Comparison of ENCODE assay signal across 18 cellular contexts in the genomic region with DNA sequence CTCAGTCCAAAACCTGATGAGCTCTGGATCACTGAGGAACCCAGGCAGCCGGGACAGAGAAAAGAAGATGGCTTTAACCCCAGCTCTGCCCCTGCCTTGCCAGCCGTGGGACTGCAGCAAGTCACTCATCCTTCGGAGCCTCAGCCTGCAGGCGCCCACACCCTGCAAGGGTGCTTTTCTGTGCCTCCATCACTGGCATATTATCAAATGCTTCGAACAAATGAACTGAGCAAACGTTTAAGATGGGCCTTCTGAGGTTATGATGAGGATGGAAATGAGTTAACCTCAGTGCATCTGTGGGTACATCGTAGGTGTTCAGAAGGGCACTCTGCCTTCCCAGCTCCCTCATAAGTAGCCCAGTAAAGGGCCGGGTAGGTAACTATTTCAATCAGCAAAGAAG.
DNase-seq lines count a peak whose midpoint lies in the region; ATAC-seq and TF ChIP-seq lines count a peak whose summit lies in the region.
"Had no signal": no experiment of that assay in that cellular context is flagged by ENCODE, and none has a peak within 500 bp of the region (broad histone marks: within the 10 kb centered on the region; RNA-seq: fewer than 3 reads in every experiment).

No MANE protein-coding gene starts in this region.

- H3K9me3 ChIP-seq in OCI-LY7 (ENCODE audit: low read length) (no peaks in the 10 kb centered on the region), smooth muscle cell (replicated peaks; ENCODE audit: low read depth) (no peaks in the 10 kb centered on the region), heart right ventricle (no peaks in the 10 kb centered on the region)
- H3K9me3 ChIP-seq: adrenal gland, BE2C, esophagus squamous epithelium, suprapubic skin had no signal

- H3K27me3 ChIP-seq in smooth muscle cell (ENCODE audit: low read depth) (no peaks in the 10 kb centered on the region), heart right ventricle (no peaks in the 10 kb centered on the region)
- H3K27me3 ChIP-seq: adrenal gland, BE2C, cardiac muscle cell, esophagus squamous epithelium, suprapubic skin had no signal

- H3K79me2 ChIP-seq in OCI-LY7 (ENCODE audit: insufficient read depth, low read depth, low read length) (no peaks in the 10 kb centered on the region; the same call in 1 of the 2 replicates), smooth muscle cell (ENCODE audit: low read depth) (no peaks in the 10 kb centered on the region)

- POLR2A ChIA-PET in activated CD4-positive, alpha-beta T cell treated with anti-CD3 and anti-CD28 coated beads for 36 hours (lab: Charles Lee), result no interaction called here
- POLR2A ChIA-PET in OCI-LY7 (lab: Charles Lee), result interaction anchor here (0.8 to 1.4 kb wide), 2 partner anchors 19 to 79 kb away, joined by 3 to 4 read pairs; no protein-coding TSS in a partner anchor

- H3K36me3 ChIP-seq in OCI-LY7 (ENCODE audit: insufficient read depth, low read length) (peaks cover 89% of the 10 kb centered on the region), smooth muscle cell (ENCODE audit: low read depth) (no peaks in the 10 kb centered on the region), heart right ventricle (peaks cover 0 to 11% (median 0%) of the 10 kb centered on the region in 9 donors)
- H3K36me3 ChIP-seq: adrenal gland, BE2C had no signal

- no peaks in the 10 kb centered on the region for H3K9me2 ChIP-seq in OCI-LY7 (ENCODE audit: insufficient read depth, low read length)

- H3K9me3 Mint-ChIP-seq in activated CD4-positive, alpha-beta T cell treated with anti-CD3 and anti-CD28 coated beads for 36 hours (ENCODE audit: low read depth), result no peaks in the 10 kb centered on the region
- no peaks in the 10 kb centered on the region for H3K9me3 Mint-ChIP-seq in chondrocyte (ENCODE audit: low read depth)

- H2AFZ ChIP-seq in OCI-LY7 (ENCODE audit: low read length) (no peak overlapping the region), smooth muscle cell (ENCODE audit: low read depth) (no peak overlapping the region)

- BruUV-seq in OCI-LY7 (replicated peaks; lab: Mats Ljungman, UMichigan), result no TSS peak

- H3K27ac ChIP-seq in OCI-LY7 (ENCODE audit: low read depth, low read length, poor library complexity, severe bottlenecking) (peak overlapping the region; percentile 98), smooth muscle cell (ENCODE audit: low read depth) (peak overlapping the region; percentile 1), heart right ventricle (peak overlapping the region in 2 of 10 donors; percentile 21 to 50)
- H3K27ac ChIP-seq: 22Rv1, cardiac muscle cell had no signal

- no peaks in the 10 kb centered on the region for H4K20me1 ChIP-seq in OCI-LY7 (ENCODE audit: insufficient read depth, low read length)
- no peaks in the 10 kb centered on the region for H4K20me1 ChIP-seq in smooth muscle cell (ENCODE audit: low read depth)

- H3K4me3 Mint-ChIP-seq in activated CD4-positive, alpha-beta T cell treated with anti-CD3 and anti-CD28 coated beads for 36 hours, result no peak overlapping the region
- H3K4me3 Mint-ChIP-seq in chondrocyte (ENCODE audit: unreplicated experiment), result no peak overlapping the region

- CTCF ChIA-PET in activated CD4-positive, alpha-beta T cell treated with anti-CD3 and anti-CD28 coated beads for 36 hours (lab: Charles Lee), result interaction anchor here (0.6 to 1.3 kb wide), 2 partner anchors 131 to 166 kb away, joined by 3 read pairs; no protein-coding TSS in a partner anchor
- CTCF ChIA-PET in OCI-LY7 (lab: Charles Lee; ENCODE audit: unreplicated experiment), result interaction anchor here (0.6 kb wide), 1 partner anchor 174 kb away, joined by 3 read pairs; no protein-coding TSS in a partner anchor

- peaks cover 70% of the 10 kb centered on the region for H3K36me3 Mint-ChIP-seq in activated CD4-positive, alpha-beta T cell treated with anti-CD3 and anti-CD28 coated beads for 36 hours (ENCODE audit: low read depth)
- H3K36me3 Mint-ChIP-seq in chondrocyte (ENCODE audit: low read depth), result no peaks in the 10 kb centered on the region

- DNase-seq in activated CD4-positive, alpha-beta T cell treated with anti-CD3 and anti-CD28 coated beads for 36 hours, result peak; percentile 18
- DNase-seq in activated CD4-positive, alpha-beta T cell treated with anti-CD3 and anti-CD28 coated beads, Interleukin-2, amount 50 U/mL, for 48 hours, result no peak
- DNase-seq in OCI-LY7 (ENCODE audit: low spot score) (no peak), chondrocyte (ENCODE audit: low spot score) (no peak), smooth muscle cell (lab: John Stamatoyannopoulos, UW; ENCODE audit: unreplicated experiment) (no peak), heart right ventricle (no peak), occipital lobe (lab: John Stamatoyannopoulos, UW) (no peak)
- DNase-seq: esophagus squamous epithelium; NCI-H1048; NCI-H2081; NCI-H510A treated with DMSO at 0.1 percent for 48 hours; stimulated activated CD4-positive, alpha-beta T cell treated with anti-CD3 and anti-CD28 coated beads, Interleukin-4, amount 100 ng/mL, for 1 hour had no signal

- H3K4me2 ChIP-seq in OCI-LY7 (ENCODE audit: low read length) (no peak overlapping the region), smooth muscle cell (no peak overlapping the region)

- no peak overlapping the region for H3K9ac ChIP-seq in smooth muscle cell (ENCODE audit: low read depth)

- no peak overlapping the region for H3K4me3 ChIP-seq in OCI-LY7 (ENCODE audit: low read depth, low read length, poor library complexity, severe bottlenecking)
- H3K4me3 ChIP-seq in smooth muscle cell, result no peak overlapping the region
- no peak overlapping the region for H3K4me3 ChIP-seq in heart right ventricle
- H3K4me3 ChIP-seq: adrenal gland, cardiac muscle cell, esophagus squamous epithelium, suprapubic skin had no signal

- intact Hi-C loops in activated CD4-positive, alpha-beta T cell treated with anti-CD3 and anti-CD28 coated beads for 36 hours (cut with DNase I, micrococcal nuclease), result loop anchor here in 1 of 2 experiments (5.0 kb wide), 1 partner anchor 41 kb away; no protein-coding TSS in a partner anchor
- intact Hi-C loops in OCI-LY7 (cut with micrococcal nuclease; ENCODE audit: unreplicated experiment), result loop anchor here (10.0 kb wide), 1 partner anchor 659 kb away; no protein-coding TSS in a partner anchor
- intact Hi-C loops in heart right ventricle (cut with DNase I), result loop anchor here in 1 of 10 donors (5.0 kb wide), 1 partner anchor 74 kb away; no protein-coding TSS in a partner anchor

- WGBS in smooth muscle cell (ENCODE audit: low lambda C conversion rate), result 93% methylated on average over 8 of the region's 8 CpGs
- WGBS in heart right ventricle, 2 donors, result 81 to 85% methylated on average over 8 of the region's 8 CpGs

- ATAC-seq in activated CD4-positive, alpha-beta T cell treated with anti-CD3 and anti-CD28 coated beads for 36 hours, result peak; percentile 78
- no peak for ATAC-seq in heart right ventricle
- no peak for ATAC-seq in GM18858 (IDR thresholded peaks at IDR 0.05; ENCODE audit: unreplicated experiment)

- peak overlapping the region; percentile 70 for H3K27ac Mint-ChIP-seq in activated CD4-positive, alpha-beta T cell treated with anti-CD3 and anti-CD28 coated beads for 36 hours
- H3K27ac Mint-ChIP-seq in chondrocyte (ENCODE audit: unreplicated experiment), result peak overlapping the region; percentile 65

- no peaks in the 10 kb centered on the region for H3F3A ChIP-seq in smooth muscle cell (ENCODE audit: low read depth)

- H3K4me1 Mint-ChIP-seq in activated CD4-positive, alpha-beta T cell treated with anti-CD3 and anti-CD28 coated beads for 36 hours, result peaks cover 33% of the 10 kb centered on the region
- peaks cover 13% of the 10 kb centered on the region for H3K4me1 Mint-ChIP-seq in chondrocyte (ENCODE audit: low read depth)

- H3K4me1 ChIP-seq in OCI-LY7 (ENCODE audit: insufficient read depth, low read length, poor library complexity, severe bottlenecking), result peaks cover 66% of the 10 kb centered on the region
- H3K4me1 ChIP-seq in smooth muscle cell (ENCODE audit: low read depth), result no peaks in the 10 kb centered on the region
- H3K4me1 ChIP-seq in heart right ventricle, result peaks cover 0 to 16% (median 13%) of the 10 kb centered on the region in 9 donors

- no peaks in the 10 kb centered on the region for H3K27me3 Mint-ChIP-seq in activated CD4-positive, alpha-beta T cell treated with anti-CD3 and anti-CD28 coated beads for 36 hours
- no peaks in the 10 kb centered on the region for H3K27me3 Mint-ChIP-seq in chondrocyte (ENCODE audit: low read depth)

- TF ChIP-seq CTCF in OCI-LY7 (conservative IDR thresholded peaks at IDR 0.05; ENCODE audit: low read length) (no peak), chondrocyte (IDR thresholded peaks at IDR 0.05) (no peak), smooth muscle cell (IDR thresholded peaks at IDR 0.05; ENCODE audit: borderline replicate concordance, insufficient read depth, poor library complexity, severe bottlenecking) (no peak), heart right ventricle (IDR thresholded peaks at IDR 0.05) (no peak)
